ENCODE assay signal across 8 cellular contexts in genomic region chr7:74175270-74175803, GRCh38. TPM values are rescaled to one million over a fixed set of nuclear protein-coding genes. Genes with fewer than 3 reads are reported as not detected.
DNase-seq lines count a peak whose midpoint lies in the region; ATAC-seq and TF ChIP-seq lines count a peak whose summit lies in the region.

No MANE protein-coding gene starts in this region.

- H3K9ac ChIP-seq in adipocyte (ENCODE audit: low read length) = peak overlapping the region; percentile 99
- peak overlapping the region; percentile 82 to 93 for H3K9ac ChIP-seq in liver (ENCODE audit: low read depth in 1 of 2, low read length in 2 of 2)

- no peak for TF ChIP-seq POLR2A in transverse colon (IDR thresholded peaks at IDR 0.05)

- no peaks in the 10 kb centered on the region for H3K27me3 ChIP-seq in adipocyte (replicated peaks; ENCODE audit: control insufficient read depth, insufficient read depth, low read length)
- H3K27me3 ChIP-seq in liver (ENCODE audit: control insufficient read depth in 4 of 4, insufficient read depth in 4 of 4, low read length in 3 of 4) = no peaks in the 10 kb centered on the region
- no peaks in the 10 kb centered on the region for H3K27me3 ChIP-seq in transverse colon

- peaks cover 58% of the 10 kb centered on the region for H3K4me1 ChIP-seq in adipocyte (ENCODE audit: control insufficient read depth, insufficient read depth, low read length)
- peaks cover 7 to 55% (median 45%) of the 10 kb centered on the region in 4 donors for H3K4me1 ChIP-seq in liver (ENCODE audit: control insufficient read depth in 4 of 4, insufficient read depth in 4 of 4, low read length in 3 of 4)
- H3K4me1 ChIP-seq in transverse colon = peaks cover 31 to 69% (median 58%) of the 10 kb centered on the region in 4 donors

- peaks cover 18% of the 10 kb centered on the region for H3K36me3 ChIP-seq in adipocyte (ENCODE audit: control insufficient read depth, insufficient read depth, low read length, severe bottlenecking)
- peaks cover 2 to 11% (median 4%) of the 10 kb centered on the region in 4 donors for H3K36me3 ChIP-seq in liver (ENCODE audit: control insufficient read depth in 4 of 4, insufficient read depth in 3 of 4, low read depth in 1 of 4, low read length in 3 of 4)
- no peaks in the 10 kb centered on the region for H3K36me3 ChIP-seq in transverse colon

- TF ChIP-seq RAD21 in liver (IDR thresholded peaks at IDR 0.05) = no peak

- WGBS in liver = 10% methylated on average over 9 of the region's 9 CpGs
- WGBS in transverse colon (ENCODE audit: low coverage in 1 of 2), 2 donors = 6 to 8% methylated on average over 9 of the region's 9 CpGs

- H3K4me3 ChIP-seq in adipocyte (ENCODE audit: low read length) (peak overlapping the region; percentile 91), liver (ENCODE audit: low read depth in 1 of 3, low read length in 3 of 3) (peak overlapping the region; percentile 75 to 95 (median 91)), transverse colon (peak overlapping the region; percentile 73 to 98 (median 90))

- in situ Hi-C loops in transverse colon (cut with MboI; ENCODE audit: low pct_ligation_motif_present in 1 of 4, low pct_unique_long_range_greater_than_20kb in 1 of 4, low sequenced_read_pairs in 3 of 4) (loop anchor here in 2 of 4 donors (25.0 kb wide), 2 partner anchors 88 to 113 kb away; partner anchors contain the start of gene LIMK1 (in 1 of the 2)), GM13977 (cut with MboI; ENCODE audit: low pct_unique_long_range_greater_than_20kb, low sequenced_read_pairs, unreplicated experiment) (loop anchor here (25.0 kb wide), 1 partner anchor 88 kb away; the partner anchor contains the start of gene LIMK1)

- no peaks in the 10 kb centered on the region for H3K9me3 Mint-ChIP-seq in activated T-cell treated with anti-CD3 and anti-CD28 coated beads, Interleukin-2, amount 50 U/mL, for 4 hours

- H3K27ac ChIP-seq in liver (ENCODE audit: low read depth in 1 of 2, low read length in 2 of 2) (peak overlapping the region in 1 of 2 donors; percentile 89), transverse colon (peak overlapping the region; percentile 95 to 98 (median 97))

- no peak for DNase-seq in activated T-cell treated with anti-CD3 and anti-CD28 coated beads, Interleukin-2, amount 50 U/mL, for 4 hours
- DNase-seq in activated T-cell treated with anti-CD3 and anti-CD28 coated beads, Interleukin-2, amount 50 U/mL, for 48 hours = no peak
- DNase-seq in adipocyte (ENCODE audit: low read depth) (peak; percentile 40), transverse colon (no peak), GM13977 (ENCODE audit: low spot score) (no peak), H4 (ENCODE audit: low spot score) (no peak), GDM1 (lab: John Stamatoyannopoulos, UW) (no peak)

- H3K4me1 Mint-ChIP-seq in activated T-cell treated with anti-CD3 and anti-CD28 coated beads, Interleukin-2, amount 50 U/mL, for 4 hours (ENCODE audit: low read depth) = peaks cover 55% of the 10 kb centered on the region

- no peaks in the 10 kb centered on the region for H3K27me3 Mint-ChIP-seq in activated T-cell treated with anti-CD3 and anti-CD28 coated beads, Interleukin-2, amount 50 U/mL, for 4 hours (ENCODE audit: low read depth)

- no peak for TF ChIP-seq EP300 in transverse colon (IDR thresholded peaks at IDR 0.05; ENCODE audit: low read depth)

- TF ChIP-seq CTCF in liver (IDR thresholded peaks at IDR 0.05; ENCODE audit: low read depth, low read length, missing input control) (no peak), transverse colon (IDR thresholded peaks at IDR 0.05) (no peak), GM13977 (IDR thresholded peaks at IDR 0.05; ENCODE audit: extremely low read depth, insufficient read depth, missing control alignments) (no peak)

- ATAC-seq in activated T-cell treated with anti-CD3 and anti-CD28 coated beads, Interleukin-2, amount 50 U/mL, for 4 hours = no peak

- intact Hi-C loops in transverse colon (cut with DNase I; ENCODE audit: low total_unique reads) = loop anchor here (10.0 kb wide), 1 partner anchor 111 kb away; no protein-coding TSS in a partner anchor

- peaks cover 19% of the 10 kb centered on the region for H3K36me3 Mint-ChIP-seq in activated T-cell treated with anti-CD3 and anti-CD28 coated beads, Interleukin-2, amount 50 U/mL, for 4 hours (ENCODE audit: insufficient read depth)

- H3K9me3 ChIP-seq in adipocyte (ENCODE audit: control insufficient read depth, low read length) (no peaks in the 10 kb centered on the region), liver (ENCODE audit: control insufficient read depth in 4 of 4, low read length in 3 of 4) (no peaks in the 10 kb centered on the region), transverse colon (no peaks in the 10 kb centered on the region)

- peak overlapping the region; percentile 92 for H3K4me3 Mint-ChIP-seq in activated T-cell treated with anti-CD3 and anti-CD28 coated beads, Interleukin-2, amount 50 U/mL, for 4 hours

TF ChIP-seq in liver, 16 proteins besides CTCF, POLR2A, EP300 and RAD21:
- TF ChIP-seq FOXA2 (IDR thresholded peaks at IDR 0.05) = no peak
- no peak for TF ChIP-seq ZBTB33 (IDR thresholded peaks at IDR 0.05)
- TF ChIP-seq NR2F2 (IDR thresholded peaks at IDR 0.05) = no peak
- no peak for TF ChIP-seq MAX (IDR thresholded peaks at IDR 0.05)
- no peak for TF ChIP-seq SP1 (IDR thresholded peaks at IDR 0.05)
- TF ChIP-seq ATF3 (IDR thresholded peaks at IDR 0.05) = no peak
- TF ChIP-seq HNF4G (IDR thresholded peaks at IDR 0.05) = no peak
- no peak for TF ChIP-seq REST (IDR thresholded peaks at IDR 0.05)
- TF ChIP-seq FOXA1 (IDR thresholded peaks at IDR 0.05) = no peak
TF ChIP-seq in liver: peak in this region for 0.

RNA-seq across cellular contexts. Expression of gene EIF4H, which starts 1.2 kb away (rescaled TPM):
- total RNA-seq in activated T-cell treated with anti-CD3 and anti-CD28 coated beads, Interleukin-2, amount 50 U/mL, for 4 hours = 100 to 1,000 TPM; 427 to 433 (median 433) TPM
- 100 to 1,000 TPM; 165 to 166 TPM for total RNA-seq in liver
- polyA plus RNA-seq in liver = 100 to 1,000 TPM in 1 of 2 donors, 10 to 100 TPM in 1; 81.6 to 139 TPM
- total RNA-seq in transverse colon = 100 to 1,000 TPM; 175 to 250 (median 213) TPM
- total RNA-seq in H4 (2014; rRNA removed; shearing (Covaris generic)) = 219 and 223 TPM in 2 replicates

RNA-seq across cellular contexts. Expression of gene LAT2, which starts 34.5 kb away (rescaled TPM):
- total RNA-seq in activated T-cell treated with anti-CD3 and anti-CD28 coated beads, Interleukin-2, amount 50 U/mL, for 4 hours = 10 to 100 TPM in 1 of 3 donors, 1 to 10 TPM in 2; 2.5 to 12.5 (median 5.9) TPM
- total RNA-seq in liver = 1 to 10 TPM; 7.2 to 8.3 TPM
- 1 to 10 TPM; 4.8 to 5.3 TPM for polyA plus RNA-seq in liver
- 10 to 100 TPM in 1 of 4 donors, 1 to 10 TPM in 1, not detected in 2; 2.3 to 12.7 TPM for total RNA-seq in transverse colon
- not detected in 2 replicates for total RNA-seq in H4 (2014; rRNA removed; shearing (Covaris generic))
